3 cellular contexts compared by ENCODE assay signal in genomic region chr6:140752234-140752633, GRCh38.
TF ChIP-seq lines count a peak whose summit lies in the region.

No MANE protein-coding gene starts in this region.

TF ChIP-seq in HepG2, 621 proteins besides CTCF, POLR2A, EP300 and RAD21:
- TF ChIP-seq MAFF (IDR thresholded peaks at IDR 0.05; ENCODE audit: low read depth, low read length) (peak; percentile 62), ZNF660 (CRISPR knock-in tag; IDR thresholded peaks at IDR 0.05; ENCODE audit: borderline replicate concordance, low read depth) (no peak), MAFK (conservative IDR thresholded peaks at IDR 0.05 in 1 of 2, IDR thresholded peaks at IDR 0.05 in 1 of 2; ENCODE audit: low read length in 2 of 2) (peak; percentile 49 to 70; a peak in 3 of 4 replicates)

TF ChIP-seq in IMR-90, 13 proteins besides CTCF, POLR2A, EP300 and RAD21:
- TF ChIP-seq MAFK (IDR thresholded peaks at IDR 0.05; ENCODE audit: low read depth, low read length) (peak; percentile 26; the same call in 1 of the 2 replicates), BHLHE40 (IDR thresholded peaks at IDR 0.05; ENCODE audit: low read depth, low read length) (no peak), RFX5 (IDR thresholded peaks at IDR 0.05; ENCODE audit: low read depth, low read length) (no peak), NFE2L2 (IDR thresholded peaks at IDR 0.05; ENCODE audit: low read depth, low read length) (no peak), CEBPB (IDR thresholded peaks at IDR 0.05; ENCODE audit: low read depth, low read length) (no peak), MXI1 (IDR thresholded peaks at IDR 0.05; ENCODE audit: borderline replicate concordance, low read depth, low read length) (no peak)
TF ChIP-seq in IMR-90: peak in this region for 1.

TF ChIP-seq in K562, 482 proteins besides CTCF, POLR2A, EP300 and RAD21:
- TF ChIP-seq ZNF316 (IDR thresholded peaks at IDR 0.05) (peak; percentile 28; the same call in 1 of the 2 replicates), ELF2 (CRISPR knock-in tag; IDR thresholded peaks at IDR 0.05) (no peak), C11orf30 (IDR thresholded peaks at IDR 0.05; ENCODE audit: low read depth) (0 out of 2 replicates have a peak, but pooled peaks have one; percentile 14), NFRKB (IDR thresholded peaks at IDR 0.05; ENCODE audit: low read depth) (no peak)
